In genomic region chr1:156786640-156787039, GRCh38 we compare ENCODE assay signal across 20 cellular contexts.
"Had no signal": no experiment of that assay in that cellular context is flagged by ENCODE, and none has a peak within 500 bp of the region (broad histone marks: within the 10 kb centered on the region; RNA-seq: fewer than 3 reads in every experiment).

No MANE protein-coding gene starts in this region.

- H3K4me1 ChIP-seq: colonic mucosa had no signal

- DNase-seq: activated gamma-delta T cell; activated naive CD8-positive, alpha-beta T cell treated with anti-CD3 and anti-CD28 coated beads for 36 hours; colonic mucosa; effector memory CD8-positive, alpha-beta T cell; glutamatergic neuron; hippocampal formation; left ventricle myocardium superior; mammary epithelial cell; retina; stimulated activated CD4-positive, alpha-beta T cell treated with anti-CD3 and anti-CD28 coated beads, Interleukin-4, amount 100 ng/mL, for 1 hour; stimulated activated naive CD4-positive, alpha-beta T cell treated with Interleukin-2 at 50 U/mL for 16 hours; T-helper 9 cell; upper lobe of left lung had no signal

- H3K27me3 ChIP-seq: colonic mucosa, dorsolateral prefrontal cortex, esophagus muscularis mucosa, upper lobe of left lung had no signal

- ATAC-seq: effector memory CD8-positive, alpha-beta T cell; left ventricle myocardium superior; WTC11 had no signal

- H3K9me3 ChIP-seq: colonic mucosa, esophagus muscularis mucosa, thoracic aorta, upper lobe of left lung had no signal

- H3K27ac ChIP-seq: colonic mucosa, dorsolateral prefrontal cortex, esophagus muscularis mucosa, thoracic aorta, upper lobe of left lung had no signal

- FAIRE-seq: bronchial epithelial cell, frontal cortex, islet of Langerhans had no signal

- H3K4me3 ChIP-seq: colonic mucosa, dorsolateral prefrontal cortex, esophagus muscularis mucosa, thoracic aorta, upper lobe of left lung had no signal
